Comparison of ENCODE assay signal across 24 cellular contexts in the genomic region with DNA sequence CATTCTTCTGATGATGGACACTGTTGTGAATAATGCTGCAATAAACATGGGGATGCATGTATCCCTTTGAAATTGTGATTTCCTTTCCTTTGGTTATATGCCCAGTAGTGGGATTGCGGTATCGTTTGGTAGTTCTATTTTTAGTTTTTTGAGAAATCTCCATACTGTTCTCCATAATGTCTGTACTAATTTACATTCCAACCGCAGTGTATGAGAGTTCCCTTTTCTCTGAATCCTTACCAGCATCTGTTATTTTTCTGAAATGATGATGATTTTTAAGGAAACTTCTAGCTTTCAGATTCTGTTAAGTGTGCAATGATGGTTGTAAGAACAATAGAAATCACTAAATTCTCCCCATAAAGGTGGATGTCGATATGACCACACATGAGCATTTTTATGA.
"Had no signal": no experiment of that assay in that cellular context is flagged by ENCODE, and none has a peak within 500 bp of the region (broad histone marks: within the 10 kb centered on the region; RNA-seq: fewer than 3 reads in every experiment).

No MANE protein-coding gene starts in this region.

- H3K36me3 Mint-ChIP-seq: activated naive CD8-positive, alpha-beta T cell treated with anti-CD3 and anti-CD28 coated beads, Interleukin-2, amount 10 ng/mL, durations not matched to agents 7 days and 5 days; T-cell had no signal

- H3K4me3 ChIP-seq: adrenal gland, breast epithelium, colonic mucosa, MG63 had no signal

- DNase-seq: activated CD4-positive, alpha-beta T cell treated with anti-CD3 and anti-CD28 coated beads for 4 hours; activated CD8-positive, alpha-beta memory T cell treated with anti-CD3 and anti-CD28 coated beads, Interleukin-2, amount 50 U/mL, for 4 hours; activated CD8-positive, alpha-beta T cell treated with anti-CD3 and anti-CD28 coated beads for 36 hours; activated naive CD4-positive, alpha-beta T cell treated with anti-CD3 and anti-CD28 coated beads, Interleukin-2, amount 50 U/mL, for 16 hours; activated naive CD8-positive, alpha-beta T cell treated with anti-CD3 and anti-CD28 coated beads, Interleukin-2, amount 10 ng/mL, durations not matched to agents 7 days and 5 days; adrenal gland; anterior cingulate cortex; caudate nucleus; colonic mucosa; MG63; NCI-H1092; NCI-H1930; NCI-H2107; NCI-H2171 treated with DMSO at 0.1 percent for 48 hours; NCI-H226; NCI-H526; NCI-H774; SIG-M5; T-cell; T-helper 2 cell; T1000 had no signal

- H3K27me3 ChIP-seq: adrenal gland, breast epithelium, colonic mucosa, MG63 had no signal

- H3K4me1 ChIP-seq: adrenal gland, breast epithelium, colonic mucosa had no signal

- ATAC-seq: activated CD8-positive, alpha-beta T cell treated with anti-CD3 and anti-CD28 coated beads for 36 hours; T-cell had no signal

- H3K4me2 ChIP-seq: KMS-11 had no signal

- H3K36me3 ChIP-seq: adrenal gland, breast epithelium, colonic mucosa, MG63 had no signal

- H3K27ac ChIP-seq: adrenal gland, breast epithelium, colonic mucosa, KMS-11, VCaP had no signal

- H3K9me3 ChIP-seq: adrenal gland, breast epithelium, colonic mucosa, MG63 had no signal

- H3K9me3 Mint-ChIP-seq: activated CD8-positive, alpha-beta T cell treated with anti-CD3 and anti-CD28 coated beads for 36 hours had no signal

- H3K27ac Mint-ChIP-seq: activated CD8-positive, alpha-beta T cell treated with anti-CD3 and anti-CD28 coated beads for 36 hours; activated naive CD8-positive, alpha-beta T cell treated with anti-CD3 and anti-CD28 coated beads, Interleukin-2, amount 10 ng/mL, durations not matched to agents 7 days and 5 days; T-cell had no signal

- H3K4me1 Mint-ChIP-seq: activated naive CD8-positive, alpha-beta T cell treated with anti-CD3 and anti-CD28 coated beads, Interleukin-2, amount 10 ng/mL, durations not matched to agents 7 days and 5 days; T-cell had no signal

- H3K4me3 Mint-ChIP-seq: activated CD8-positive, alpha-beta T cell treated with anti-CD3 and anti-CD28 coated beads for 36 hours; activated naive CD8-positive, alpha-beta T cell treated with anti-CD3 and anti-CD28 coated beads, Interleukin-2, amount 10 ng/mL, durations not matched to agents 7 days and 5 days; T-cell had no signal

- H3K9ac ChIP-seq: KMS-11 had no signal
